In the genomic region with DNA sequence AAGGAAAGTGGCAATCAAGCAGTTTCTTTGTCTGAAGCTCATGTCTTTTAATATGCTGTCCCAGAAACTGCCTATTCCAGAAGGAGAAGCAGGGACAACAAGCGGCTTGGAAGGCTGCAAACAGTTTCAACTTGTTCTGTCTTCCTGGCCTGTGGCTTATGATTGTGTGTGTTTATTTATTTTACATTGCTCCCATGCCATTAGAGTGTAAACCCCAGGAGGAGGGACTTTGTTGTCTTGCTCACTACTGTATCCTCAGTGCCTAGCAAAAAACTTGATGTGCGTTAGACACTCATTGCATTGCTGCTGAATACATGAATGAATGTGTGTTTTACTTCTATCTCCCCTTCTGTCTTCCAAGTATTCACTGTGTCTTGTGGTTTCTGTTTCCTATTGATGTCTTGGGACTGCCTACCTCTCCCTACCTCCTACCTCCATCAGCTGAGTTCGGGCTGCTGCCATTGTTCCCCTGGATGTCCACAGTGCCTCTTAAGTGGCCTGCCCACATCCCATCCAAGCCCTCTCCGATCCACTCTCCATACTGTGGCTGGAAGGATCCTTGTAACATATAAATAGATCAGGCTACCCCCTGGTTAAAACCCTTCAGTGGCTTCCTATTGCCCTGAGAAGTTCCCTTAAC, we compare ENCODE assay signal across 26 cellular contexts.
A peak's percentile ranks its signal among the peaks of the same experiment; 100 is the strongest.
DNase-seq lines count a peak whose midpoint lies in the region; ATAC-seq and TF ChIP-seq lines count a peak whose summit lies in the region.
"Had no signal": no experiment of that assay in that cellular context is flagged by ENCODE, and none has a peak within 500 bp of the region (broad histone marks: within the 10 kb centered on the region; RNA-seq: fewer than 3 reads in every experiment).

No MANE protein-coding gene starts in this region.

- H3K9ac ChIP-seq in BLaER1 treated with 17β-estradiol and CSF1 and Interleukin-3, amounts not matched to agents 10 nM and 100 nM, result no peak overlapping the region

- no peaks in the 10 kb centered on the region for H3K9me3 ChIP-seq in BLaER1 treated with 17β-estradiol and CSF1 and Interleukin-3, amounts not matched to agents 10 nM and 100 nM (replicated peaks in 1 of 11)
- H3K9me3 ChIP-seq in sigmoid colon (no peaks in the 10 kb centered on the region), heart right ventricle (no peaks in the 10 kb centered on the region)
- H3K9me3 ChIP-seq: SJSA1 had no signal

- H4K20me1 ChIP-seq in BLaER1 treated with 17β-estradiol and CSF1 and Interleukin-3, amounts not matched to agents 10 nM and 100 nM, result no peaks in the 10 kb centered on the region

- WGBS in sigmoid colon, 2 donors, result 86 to 87% methylated on average over 4 of the region's 4 CpGs
- WGBS in heart right ventricle, 2 donors, result 90 to 91% methylated on average over 4 of the region's 4 CpGs

- no peak overlapping the region for H3K4me3 ChIP-seq in BLaER1 treated with 17β-estradiol and CSF1 and Interleukin-3, amounts not matched to agents 10 nM and 100 nM
- H3K4me3 ChIP-seq in coronary artery (no peak overlapping the region), sigmoid colon (no peak overlapping the region), heart right ventricle (no peak overlapping the region)
- H3K4me3 ChIP-seq: PC-9, SJSA1 had no signal

- H3K27ac ChIP-seq in BLaER1 treated with 17β-estradiol and CSF1 and Interleukin-3, amounts not matched to agents 10 nM and 100 nM, result no peak overlapping the region
- peak overlapping the region; percentile 21 to 63 for H3K27ac ChIP-seq in coronary artery
- H3K27ac ChIP-seq in sigmoid colon, result no peak overlapping the region
- H3K27ac ChIP-seq in heart right ventricle, result no peak overlapping the region
- H3K27ac ChIP-seq: PC-9, SJSA1 had no signal

- intact Hi-C loops in sigmoid colon (cut with DNase I) (no loop called here), heart right ventricle (cut with DNase I) (loop anchor here in 1 of 10 donors (5.0 to 10.0 kb wide), 2 partner anchors 97 to 170 kb away; no protein-coding TSS in a partner anchor)

- TF ChIP-seq POLR2A in sigmoid colon (IDR thresholded peaks at IDR 0.05), result no peak
- no peak for TF ChIP-seq POLR2A in erythroblast (IDR thresholded peaks at IDR 0.05; ENCODE audit: low read length)

- H3K4me2 ChIP-seq in BLaER1 treated with 17β-estradiol and CSF1 and Interleukin-3, amounts not matched to agents 10 nM and 100 nM, result peak overlapping the region in 8 of 11 experiments; percentile 33 to 91 (median 87); a peak in 16 of 22 replicates

- no peaks in the 10 kb centered on the region for H3K27me3 ChIP-seq in BLaER1 treated with 17β-estradiol and CSF1 and Interleukin-3, amounts not matched to agents 10 nM and 100 nM
- H3K27me3 ChIP-seq in sigmoid colon (no peaks in the 10 kb centered on the region), heart right ventricle (no peaks in the 10 kb centered on the region)
- H3K27me3 ChIP-seq: SJSA1 had no signal

- TF ChIP-seq EP300 in sigmoid colon (IDR thresholded peaks at IDR 0.05), result no peak

- peaks cover 8 to 68% (median 60%) of the 10 kb centered on the region in 10 experiments for H3K4me1 ChIP-seq in BLaER1 treated with 17β-estradiol and CSF1 and Interleukin-3, amounts not matched to agents 10 nM and 100 nM
- H3K4me1 ChIP-seq in sigmoid colon (peaks cover 0 to 23% (median 20%) of the 10 kb centered on the region in 4 donors), heart right ventricle (peaks cover 25 to 73% (median 46%) of the 10 kb centered on the region in 9 donors)

- TF ChIP-seq CTCF in coronary artery (IDR thresholded peaks at IDR 0.05), result no peak
- no peak for TF ChIP-seq CTCF in sigmoid colon (IDR thresholded peaks at IDR 0.05)
- no peak for TF ChIP-seq CTCF in heart right ventricle (IDR thresholded peaks at IDR 0.05)

- no peak for ATAC-seq in heart right ventricle
- ATAC-seq: HCT116 had no signal

- DNase-seq in LHCN-M2 (ENCODE audit: low read depth) (peak; percentile 21), coronary artery (ENCODE audit: low spot score) (no peak), sigmoid colon (peak; percentile 5), erythroblast (lab: John Stamatoyannopoulos, UW) (no peak), heart right ventricle (no peak), AML-193 (lab: John Stamatoyannopoulos, UW) (no peak), AG08396 (ENCODE audit: low spot score) (no peak)
- DNase-seq: 8988T; ACHN; C1 segment of cervical spinal cord; CD4-positive, alpha-beta memory T cell; COR-L47; DMS53; GF-D8; GOT3; KBM-7; MM.1S; NCI-H2029; NCI-H446 treated with DMSO at 0.1 percent for 48 hours; NCI-H526; NCI-H82; Right ventricle myocardium superior had no signal

- H3K36me3 ChIP-seq in BLaER1 treated with 17β-estradiol and CSF1 and Interleukin-3, amounts not matched to agents 10 nM and 100 nM, result no peaks in the 10 kb centered on the region
- H3K36me3 ChIP-seq in sigmoid colon (no peaks in the 10 kb centered on the region), heart right ventricle (no peaks in the 10 kb centered on the region)
- H3K36me3 ChIP-seq: SJSA1 had no signal

Comparison
In these comparisons a context has a peak if more than half of its experiments do, and no peak if none do; other contexts are left out.
1. H3K27ac ChIP-seq: peak in coronary artery (2 of 2); none in BLaER1 treated with 17β-estradiol and CSF1 and Interleukin-3, amounts not matched to agents 10 nM and 100 nM (0 of 11), sigmoid colon (0 of 4) and heart right ventricle (0 of 10).
2. DNase-seq: peak in LHCN-M2 (single experiment) and sigmoid colon (single experiment); none in coronary artery (single experiment), erythroblast (0 of 2), heart right ventricle (0 of 2), AML-193 (0 of 2) and AG08396 (single experiment).